ENCODE assay signal across 3 cellular contexts in genomic region chr1:213376862-213377372, GRCh38.
TF ChIP-seq lines count a peak whose summit lies in the region.

No MANE protein-coding gene starts in this region.

TF ChIP-seq in HepG2, 621 proteins besides CTCF, POLR2A, EP300 and RAD21 (continues in another document):
- TF ChIP-seq ELF1 (CRISPR knock-in tag; IDR thresholded peaks at IDR 0.05) (peak; percentile 54; the same call in 1 of the 2 replicates), ZBTB39 (CRISPR knock-in tag; IDR thresholded peaks at IDR 0.05) (no peak), SNAI1 (CRISPR knock-in tag; IDR thresholded peaks at IDR 0.05; ENCODE audit: borderline replicate concordance) (no peak), MIER2 (CRISPR knock-in tag; IDR thresholded peaks at IDR 0.05) (no peak), ZNF749 (CRISPR knock-in tag; IDR thresholded peaks at IDR 0.05; ENCODE audit: borderline replicate concordance) (no peak), ZNF691 (CRISPR knock-in tag; IDR thresholded peaks at IDR 0.05; ENCODE audit: borderline replicate concordance, low read depth) (no peak), SSRP1 (CRISPR knock-in tag; IDR thresholded peaks at IDR 0.05) (no peak), PAF1 (CRISPR knock-in tag; IDR thresholded peaks at IDR 0.05) (no peak), ZNF550 (CRISPR knock-in tag; IDR thresholded peaks at IDR 0.05; ENCODE audit: borderline replicate concordance) (no peak)
- TF ChIP-seq, protein P1, sequence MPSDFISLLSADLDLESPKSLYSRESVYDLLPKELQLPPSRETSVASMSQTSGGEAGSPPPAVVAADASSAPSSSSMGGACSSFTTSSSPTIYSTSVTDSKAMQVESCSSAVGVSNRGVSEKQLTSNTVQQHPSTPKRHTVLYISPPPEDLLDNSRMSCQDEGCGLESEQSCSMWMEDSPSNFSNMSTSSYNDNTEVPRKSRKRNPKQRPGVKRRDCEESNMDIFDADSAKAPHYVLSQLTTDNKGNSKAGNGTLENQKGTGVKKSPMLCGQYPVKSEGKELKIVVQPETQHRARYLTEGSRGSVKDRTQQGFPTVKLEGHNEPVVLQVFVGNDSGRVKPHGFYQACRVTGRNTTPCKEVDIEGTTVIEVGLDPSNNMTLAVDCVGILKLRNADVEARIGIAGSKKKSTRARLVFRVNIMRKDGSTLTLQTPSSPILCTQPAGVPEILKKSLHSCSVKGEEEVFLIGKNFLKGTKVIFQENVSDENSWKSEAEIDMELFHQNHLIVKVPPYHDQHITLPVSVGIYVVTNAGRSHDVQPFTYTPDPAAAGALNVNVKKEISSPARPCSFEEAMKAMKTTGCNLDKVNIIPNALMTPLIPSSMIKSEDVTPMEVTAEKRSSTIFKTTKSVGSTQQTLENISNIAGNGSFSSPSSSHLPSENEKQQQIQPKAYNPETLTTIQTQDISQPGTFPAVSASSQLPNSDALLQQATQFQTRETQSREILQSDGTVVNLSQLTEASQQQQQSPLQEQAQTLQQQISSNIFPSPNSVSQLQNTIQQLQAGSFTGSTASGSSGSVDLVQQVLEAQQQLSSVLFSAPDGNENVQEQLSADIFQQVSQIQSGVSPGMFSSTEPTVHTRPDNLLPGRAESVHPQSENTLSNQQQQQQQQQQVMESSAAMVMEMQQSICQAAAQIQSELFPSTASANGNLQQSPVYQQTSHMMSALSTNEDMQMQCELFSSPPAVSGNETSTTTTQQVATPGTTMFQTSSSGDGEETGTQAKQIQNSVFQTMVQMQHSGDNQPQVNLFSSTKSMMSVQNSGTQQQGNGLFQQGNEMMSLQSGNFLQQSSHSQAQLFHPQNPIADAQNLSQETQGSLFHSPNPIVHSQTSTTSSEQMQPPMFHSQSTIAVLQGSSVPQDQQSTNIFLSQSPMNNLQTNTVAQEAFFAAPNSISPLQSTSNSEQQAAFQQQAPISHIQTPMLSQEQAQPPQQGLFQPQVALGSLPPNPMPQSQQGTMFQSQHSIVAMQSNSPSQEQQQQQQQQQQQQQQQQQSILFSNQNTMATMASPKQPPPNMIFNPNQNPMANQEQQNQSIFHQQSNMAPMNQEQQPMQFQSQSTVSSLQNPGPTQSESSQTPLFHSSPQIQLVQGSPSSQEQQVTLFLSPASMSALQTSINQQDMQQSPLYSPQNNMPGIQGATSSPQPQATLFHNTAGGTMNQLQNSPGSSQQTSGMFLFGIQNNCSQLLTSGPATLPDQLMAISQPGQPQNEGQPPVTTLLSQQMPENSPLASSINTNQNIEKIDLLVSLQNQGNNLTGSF (CRISPR knock-in tag; IDR thresholded peaks at IDR 0.05): no peak

TF ChIP-seq in endothelial cell of umbilical vein, 7 proteins besides CTCF, POLR2A, EP300 and RAD21:
- TF ChIP-seq MYC (IDR thresholded peaks at IDR 0.05; ENCODE audit: low read depth, low read length) (no peak), JUN (IDR thresholded peaks at IDR 0.05; ENCODE audit: borderline replicate concordance, insufficient read depth, insufficient read length, low read depth) (no peak), EZH2 (IDR thresholded peaks at IDR 0.05; ENCODE audit: borderline replicate concordance, low read depth, low read length, severe bottlenecking) (no peak), POLR2AphosphoS5 (IDR thresholded peaks at IDR 0.05; ENCODE audit: insufficient read depth, low read depth, low read length) (no peak)
- TF ChIP-seq, protein P2, sequence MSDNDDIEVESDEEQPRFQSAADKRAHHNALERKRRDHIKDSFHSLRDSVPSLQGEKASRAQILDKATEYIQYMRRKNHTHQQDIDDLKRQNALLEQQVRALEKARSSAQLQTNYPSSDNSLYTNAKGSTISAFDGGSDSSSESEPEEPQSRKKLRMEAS (IDR thresholded peaks at IDR 0.05; ENCODE audit: insufficient read depth, insufficient read length): no peak
TF ChIP-seq in endothelial cell of umbilical vein: peak in this region for 0.

TF ChIP-seq in liver, 16 proteins besides CTCF, POLR2A, EP300 and RAD21:
- TF ChIP-seq GABPA (IDR thresholded peaks at IDR 0.05 in 1 of 2, conservative IDR thresholded peaks at IDR 0.05 in 1 of 2) (no peak), TAF1 (conservative IDR thresholded peaks at IDR 0.05) (no peak), NR2F2 (IDR thresholded peaks at IDR 0.05) (peak; percentile 24)
